In genomic region chr15:34018021-34018645, GRCh38 we compare ENCODE assay signal across 25 cellular contexts. TPM values are rescaled to one million over a fixed set of nuclear protein-coding genes. Genes with fewer than 3 reads are reported as not detected.
DNase-seq lines count a peak whose midpoint lies in the region; ATAC-seq and TF ChIP-seq lines count a peak whose summit lies in the region.
"Had no signal": no experiment of that assay in that cellular context is flagged by ENCODE, and none has a peak within 500 bp of the region (broad histone marks: within the 10 kb centered on the region; RNA-seq: fewer than 3 reads in every experiment).

No MANE protein-coding gene starts in this region.

- intact Hi-C loops in Right ventricle myocardium superior (cut with DNase I), result no loop called here

- no peaks in the 10 kb centered on the region for H3K9me3 ChIP-seq in Peyer's patch
- H3K9me3 ChIP-seq: BE2C, psoas muscle had no signal

- H3K4me3 Mint-ChIP-seq in activated T-cell treated with anti-CD3 and anti-CD28 coated beads, Interleukin-2, amount 50 U/mL, for 72 hours, result peak overlapping the region; percentile 60 to 70
- H3K4me3 Mint-ChIP-seq in immature natural killer cell, result peak overlapping the region; percentile 67 to 87 (median 83)
- H3K4me3 Mint-ChIP-seq: endodermal cell, neural progenitor cell had no signal

- DNase-seq in activated CD4-positive, CD25-positive, alpha-beta regulatory T cell treated with anti-CD3 and anti-CD28 coated beads, Interleukin-2, amount 50 U/mL, for 72 hours, result peak; percentile 33
- no peak for DNase-seq in activated CD4-positive, CD25-positive, alpha-beta regulatory T cell (lab: John Stamatoyannopoulos, UW)
- peak in 2 of 3 donors; percentile 28 to 83 for DNase-seq in Peyer's patch
- peak; percentile 46 to 73 for DNase-seq in activated T-cell treated with anti-CD3 and anti-CD28 coated beads, Interleukin-2, amount 50 U/mL, for 72 hours
- peak; percentile 67 to 74 (median 70) for DNase-seq in immature natural killer cell
- no peak for DNase-seq in Right ventricle myocardium superior
- DNase-seq in hypothalamus (lab: John Stamatoyannopoulos, UW), result no peak
- no peak for DNase-seq in RPMI8226
- DNase-seq: BE2C; endodermal cell; GM23248; kidney glomerular epithelial cell; mesendoderm; NCI-H1694 treated with DMSO at 0.1 percent for 48 hours; NCI-H345; NK-92 treated with Interleukin-12 subunit alpha and Interleukin-12 subunit beta, amount 100 ng/mL, for 24 hours; psoas muscle; stimulated activated naive CD4-positive, alpha-beta T cell treated with Interleukin-2 at 50 U/mL for 16 hours had no signal

- H3K27me3 Mint-ChIP-seq in activated T-cell treated with anti-CD3 and anti-CD28 coated beads, Interleukin-2, amount 50 U/mL, for 72 hours (ENCODE audit: low read depth), result no peaks in the 10 kb centered on the region
- H3K27me3 Mint-ChIP-seq in immature natural killer cell (ENCODE audit: low read depth in 3 of 3), result peaks cover 4 to 12% (median 7%) of the 10 kb centered on the region in 3 donors

- H3K27ac ChIP-seq in Peyer's patch, result no peak overlapping the region
- H3K27ac ChIP-seq: 22Rv1, GM23248, neural progenitor cell, psoas muscle had no signal

- H3K36me3 Mint-ChIP-seq in activated T-cell treated with anti-CD3 and anti-CD28 coated beads, Interleukin-2, amount 50 U/mL, for 72 hours (ENCODE audit: insufficient read depth in 2 of 2), result peaks cover 3% of the 10 kb centered on the region in 2 donors
- peaks cover 0 to 5% (median 1%) of the 10 kb centered on the region in 3 donors for H3K36me3 Mint-ChIP-seq in immature natural killer cell

- TF ChIP-seq CTCF in Peyer's patch (IDR thresholded peaks at IDR 0.05), result no peak

- ATAC-seq in activated T-cell treated with anti-CD3 and anti-CD28 coated beads, Interleukin-2, amount 50 U/mL, for 72 hours (replicated peaks in 1 of 2), result peak; percentile 63 to 81
- ATAC-seq in Right ventricle myocardium superior (ENCODE audit: poor library complexity), result no peak
- ATAC-seq: psoas muscle, Right ventricle myocardium inferior had no signal

- H3K4me1 Mint-ChIP-seq in activated T-cell treated with anti-CD3 and anti-CD28 coated beads, Interleukin-2, amount 50 U/mL, for 72 hours (ENCODE audit: low read depth), result peaks cover 17% of the 10 kb centered on the region
- H3K4me1 Mint-ChIP-seq in immature natural killer cell, result peaks cover 12% of the 10 kb centered on the region in 2 donors

- H3K27ac Mint-ChIP-seq in activated T-cell treated with anti-CD3 and anti-CD28 coated beads, Interleukin-2, amount 50 U/mL, for 72 hours, result peak overlapping the region; percentile 64
- H3K27ac Mint-ChIP-seq in immature natural killer cell, result peak overlapping the region; percentile 58 to 88 (median 80)
- H3K27ac Mint-ChIP-seq: endodermal cell, neural progenitor cell had no signal

- H3K36me3 ChIP-seq in Peyer's patch, result no peaks in the 10 kb centered on the region
- H3K36me3 ChIP-seq: BE2C, neural progenitor cell had no signal

- H3K9me3 Mint-ChIP-seq in activated T-cell treated with anti-CD3 and anti-CD28 coated beads, Interleukin-2, amount 50 U/mL, for 72 hours, result no peaks in the 10 kb centered on the region
- H3K9me3 Mint-ChIP-seq in immature natural killer cell, result no peaks in the 10 kb centered on the region

- no peak for TF ChIP-seq POLR2A in Peyer's patch (IDR thresholded peaks at IDR 0.05)

- H3K27me3 ChIP-seq in Peyer's patch, result no peaks in the 10 kb centered on the region
- H3K27me3 ChIP-seq: BE2C, neural progenitor cell had no signal

- no peaks in the 10 kb centered on the region for H3K4me1 ChIP-seq in Peyer's patch
- H3K4me1 ChIP-seq: BE2C, neural progenitor cell, psoas muscle had no signal

- H3K4me3 ChIP-seq in Peyer's patch, result no peak overlapping the region
- H3K4me3 ChIP-seq: GM23248, neural progenitor cell, psoas muscle had no signal

RNA-seq across cellular contexts. Expression of gene AVEN, which starts 20.9 kb away (rescaled TPM):
- total RNA-seq in Peyer's patch (10 to 100 TPM in 2 of 4 donors, 1 to 10 TPM in 2; 6.3 to 17.3 (median 10.6) TPM), Right ventricle myocardium superior (30.6 TPM)
- total RNA-seq in activated T-cell treated with anti-CD3 and anti-CD28 coated beads, Interleukin-2, amount 50 U/mL, for 72 hours, result 10 to 100 TPM; 10.3 to 18.6 TPM
- polyA plus RNA-seq in immature natural killer cell, result 10 to 100 TPM in 2 of 3 donors, 1 to 10 TPM in 1; 7.6 to 17.3 (median 14.1) TPM

RNA-seq across cellular contexts. Expression of gene CHRM5, which starts 49.8 kb away (rescaled TPM):
- total RNA-seq in Peyer's patch (not detected), Right ventricle myocardium superior (not detected)
- not detected for total RNA-seq in activated T-cell treated with anti-CD3 and anti-CD28 coated beads, Interleukin-2, amount 50 U/mL, for 72 hours
- polyA plus RNA-seq in immature natural killer cell, result not detected
- total RNA-seq: chondrocyte; endodermal cell; M059J; psoas muscle; Right ventricle myocardium inferior; T-helper 2 cell treated with Interferon-gamma antibody and Interleukin-4, amounts not matched to agents 100 ng/mL and 5 ng/mL, for 36 hours; ureter had no signal

Comparison
In these comparisons a context has a peak if more than half of its experiments do, and no peak if none do; other contexts are left out.
1. DNase-seq: peak in activated CD4-positive, CD25-positive, alpha-beta regulatory T cell treated with anti-CD3 and anti-CD28 coated beads, Interleukin-2, amount 50 U/mL, for 72 hours (single experiment), Peyer's patch (2 of 3), activated T-cell treated with anti-CD3 and anti-CD28 coated beads, Interleukin-2, amount 50 U/mL, for 72 hours (2 of 2) and immature natural killer cell (3 of 3); none in activated CD4-positive, CD25-positive, alpha-beta regulatory T cell (0 of 4), Right ventricle myocardium superior (single experiment), hypothalamus (0 of 51) and RPMI8226 (single experiment).